Comparison of ENCODE assay signal across 10 cellular contexts in genomic region chr2:218370410-218371063, GRCh38. TPM values are rescaled to one million over a fixed set of nuclear protein-coding genes. Genes with fewer than 3 reads are reported as not detected.
DNase-seq lines count a peak whose midpoint lies in the region; ATAC-seq and TF ChIP-seq lines count a peak whose summit lies in the region.
"Had no signal": no experiment of that assay in that cellular context is flagged by ENCODE, and none has a peak within 500 bp of the region (broad histone marks: within the 10 kb centered on the region; RNA-seq: fewer than 3 reads in every experiment).

No MANE protein-coding gene starts in this region.

- H3K36me3 ChIP-seq in vagina = no peaks in the 10 kb centered on the region

- intact Hi-C loops in vagina (cut with DNase I) = no loop called here

- no peak overlapping the region for H3K4me3 Mint-ChIP-seq in nephron
- H3K4me3 Mint-ChIP-seq: activated naive CD8-positive, alpha-beta T cell treated with anti-CD3 and anti-CD28 coated beads for 36 hours had no signal

- H3K9me3 ChIP-seq in vagina = no peaks in the 10 kb centered on the region

- H3K27ac ChIP-seq in vagina = peak overlapping the region; percentile 84
- H3K27ac ChIP-seq: 22Rv1 had no signal

- peaks cover 26% of the 10 kb centered on the region for H3K4me1 ChIP-seq in vagina

- ATAC-seq in HG03139 (IDR thresholded peaks at IDR 0.05; ENCODE audit: unreplicated experiment) = no peak

- DNase-seq in DMS53 (lab: John Stamatoyannopoulos, UW) = peak; percentile 5
- DNase-seq in DMS53 treated with DMSO at 0.1 percent for 48 hours (lab: John Stamatoyannopoulos, UW; ENCODE audit: unreplicated experiment) = no peak
- DNase-seq in fibroblast of mammary gland (ENCODE audit: low read depth) = peak; percentile 48
- DNase-seq in vagina (ENCODE audit: extremely low spot score in 2 of 2) = no peak
- no peak for DNase-seq in EL
- no peak for DNase-seq in G401 (ENCODE audit: low spot score)
- DNase-seq: activated naive CD8-positive, alpha-beta T cell treated with anti-CD3 and anti-CD28 coated beads for 36 hours had no signal

- no peak overlapping the region for H3K4me3 ChIP-seq in fibroblast of mammary gland (ENCODE audit: control insufficient read depth, low read depth, low read length)
- no peak overlapping the region for H3K4me3 ChIP-seq in vagina

- TF ChIP-seq CTCF in fibroblast of mammary gland (conservative IDR thresholded peaks at IDR 0.05; ENCODE audit: control insufficient read depth, insufficient read depth, low read depth, low read length) (no peak), nephron (IDR thresholded peaks at IDR 0.05; ENCODE audit: unreplicated experiment in 3 of 3) (no peak), vagina (IDR thresholded peaks at IDR 0.05) (no peak)

- no peaks in the 10 kb centered on the region for H3K36me3 Mint-ChIP-seq in nephron (ENCODE audit: low read depth)
- H3K36me3 Mint-ChIP-seq: activated naive CD8-positive, alpha-beta T cell treated with anti-CD3 and anti-CD28 coated beads for 36 hours had no signal

- peak overlapping the region in 2 of 3 experiments; percentile 0 to 22 for H3K27ac Mint-ChIP-seq in nephron
- H3K27ac Mint-ChIP-seq: activated naive CD8-positive, alpha-beta T cell treated with anti-CD3 and anti-CD28 coated beads for 36 hours had no signal

- in situ Hi-C loops in G401 (cut with HindIII; ENCODE audit: low sequenced_read_pairs) = no loop called here

- no peak for TF ChIP-seq POLR2A in vagina (IDR thresholded peaks at IDR 0.05)

- peaks cover 15% of the 10 kb centered on the region for H3K4me1 Mint-ChIP-seq in nephron

- no peaks in the 10 kb centered on the region for H3K9me3 Mint-ChIP-seq in nephron
- H3K9me3 Mint-ChIP-seq: activated naive CD8-positive, alpha-beta T cell treated with anti-CD3 and anti-CD28 coated beads for 36 hours had no signal

- peaks cover 12% of the 10 kb centered on the region for H3K27me3 Mint-ChIP-seq in nephron (ENCODE audit: low read depth)
- H3K27me3 Mint-ChIP-seq: activated naive CD8-positive, alpha-beta T cell treated with anti-CD3 and anti-CD28 coated beads for 36 hours had no signal

- H3K27me3 ChIP-seq in vagina = no peaks in the 10 kb centered on the region

RNA-seq across cellular contexts. Expression of gene SLC11A1, which starts 11.5 kb away (rescaled TPM):
- 36.6 TPM for total RNA-seq in vagina
- 0.12 and 0.27 TPM in 2 replicates for total RNA-seq in G401 (2014; rRNA removed; shearing (Covaris generic))

RNA-seq across cellular contexts. Expression of gene CATIP, which starts 13.9 kb away (rescaled TPM):
- not detected for total RNA-seq in vagina
- 0.25 and 2.7 TPM in 2 replicates for total RNA-seq in G401 (2014; rRNA removed; shearing (Covaris generic))
- total RNA-seq: activated naive CD8-positive, alpha-beta T cell treated with anti-CD3 and anti-CD28 coated beads for 36 hours had no signal

RNA-seq across cellular contexts. Expression of gene CTDSP1, which starts 29.1 kb away (rescaled TPM):
- 103 TPM for total RNA-seq in vagina
- total RNA-seq in G401 (2014; rRNA removed; shearing (Covaris generic)) = 68.2 and 86.5 TPM in 2 replicates

RNA-seq across cellular contexts. Expression of gene VIL1, which starts 48.4 kb away (rescaled TPM):
- total RNA-seq in vagina = not detected
- total RNA-seq in G401 (2014; rRNA removed; shearing (Covaris generic)) = not detected in 2 replicates
- total RNA-seq: activated naive CD8-positive, alpha-beta T cell treated with anti-CD3 and anti-CD28 coated beads for 36 hours had no signal

Comparison
In these comparisons a context has a peak if more than half of its experiments do, and no peak if none do; other contexts are left out.
1. DNase-seq: peak in DMS53 (single experiment) and fibroblast of mammary gland (single experiment); none in DMS53 treated with DMSO at 0.1 percent for 48 hours (single experiment), vagina (0 of 2), EL (single experiment) and G401 (single experiment).
2. RNA of gene SLC11A1, which starts 11.5 kb away (total RNA-seq): 36.6 TPM in vagina (single experiment); 0.12 to 0.27 TPM in G401; every median in the first group is over 10 times any median in the second.